8 cellular contexts compared by ENCODE assay signal in the genomic region with DNA sequence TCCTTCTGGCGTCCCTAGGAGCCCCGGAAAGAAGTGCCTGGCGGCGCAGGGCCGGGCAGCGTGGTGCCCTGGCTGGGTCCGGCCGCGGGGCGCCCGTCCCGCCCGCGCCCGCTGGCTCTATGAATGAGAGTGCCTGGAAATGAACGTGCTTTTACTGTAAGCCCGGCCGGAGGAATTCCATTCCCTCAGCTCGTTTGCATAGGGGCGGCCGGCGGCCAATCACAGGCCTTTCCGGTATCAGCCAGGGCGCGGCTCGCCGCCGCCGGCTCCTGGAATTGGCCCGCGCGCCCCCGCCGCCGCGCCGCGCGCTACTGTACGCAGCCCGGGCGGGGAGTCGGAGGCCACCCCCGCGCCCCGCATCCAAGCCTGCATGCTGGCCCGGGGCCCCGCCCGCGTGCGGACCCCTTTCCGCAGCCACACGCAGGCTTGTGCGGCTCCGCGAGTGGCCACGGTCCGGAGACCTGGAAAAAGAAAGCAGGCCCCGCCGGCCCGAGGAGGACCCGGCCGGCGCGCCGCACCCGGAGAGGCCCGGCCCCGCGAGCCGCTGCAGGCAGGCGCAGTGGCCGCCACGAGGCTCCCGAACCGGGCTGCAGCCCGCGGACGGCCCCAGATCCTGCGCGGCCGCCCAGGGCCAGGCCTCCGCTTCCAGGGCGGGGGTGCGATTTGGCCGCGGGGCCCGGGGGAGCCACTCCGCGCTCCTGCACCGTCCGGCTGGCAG.
DNase-seq lines count a peak whose midpoint lies in the region; ATAC-seq and TF ChIP-seq lines count a peak whose summit lies in the region.

No MANE protein-coding gene starts in this region.

- H3K36me3 Mint-ChIP-seq in T-helper 1 cell treated with Interleukin-12 subunit alpha and Interleukin-12 subunit beta and Interleukin-4 antibody, amounts not matched to agents 30 μg/mL and 1 μg/mL, for 36 hours (ENCODE audit: low read depth), result peaks cover 12% of the 10 kb centered on the region

- H3K9me3 Mint-ChIP-seq in T-helper 1 cell treated with Interleukin-12 subunit alpha and Interleukin-12 subunit beta and Interleukin-4 antibody, amounts not matched to agents 30 μg/mL and 1 μg/mL, for 36 hours, result no peaks in the 10 kb centered on the region

- peak; percentile 61 for TF ChIP-seq POLR2A in GM15510 (IDR thresholded peaks at IDR 0.05; ENCODE audit: borderline replicate concordance, extremely low read depth, insufficient read length)

- DNase-seq in NCI-H146 treated with DMSO at 0.1 percent for 48 hours (lab: John Stamatoyannopoulos, UW; ENCODE audit: unreplicated experiment) (peak; percentile 65), anterior cingulate cortex (lab: John Stamatoyannopoulos, UW) (peak in 48 of 58 donors; percentile 15 to 79 (median 44)), hepatic stellate cell (ENCODE audit: low spot score) (peak; percentile 96), renal cortical epithelial cell (ENCODE audit: low read depth) (peak; percentile 84)

- peak overlapping the region; percentile 97 for H3K27ac Mint-ChIP-seq in T-helper 1 cell treated with Interleukin-12 subunit alpha and Interleukin-12 subunit beta and Interleukin-4 antibody, amounts not matched to agents 30 μg/mL and 1 μg/mL, for 36 hours

- ATAC-seq in HG02884 (IDR thresholded peaks at IDR 0.05; ENCODE audit: unreplicated experiment) (peak; percentile 50), GM18870 (IDR thresholded peaks at IDR 0.05; ENCODE audit: unreplicated experiment) (no peak)

- peaks cover 33% of the 10 kb centered on the region for H3K4me1 Mint-ChIP-seq in T-helper 1 cell treated with Interleukin-12 subunit alpha and Interleukin-12 subunit beta and Interleukin-4 antibody, amounts not matched to agents 30 μg/mL and 1 μg/mL, for 36 hours (ENCODE audit: low read depth)

- peaks cover 14% of the 10 kb centered on the region for H3K27me3 Mint-ChIP-seq in T-helper 1 cell treated with Interleukin-12 subunit alpha and Interleukin-12 subunit beta and Interleukin-4 antibody, amounts not matched to agents 30 μg/mL and 1 μg/mL, for 36 hours (ENCODE audit: low read depth)

- peak overlapping the region; percentile 94 for H3K4me3 Mint-ChIP-seq in T-helper 1 cell treated with Interleukin-12 subunit alpha and Interleukin-12 subunit beta and Interleukin-4 antibody, amounts not matched to agents 30 μg/mL and 1 μg/mL, for 36 hours

Comparison
In these comparisons a context has a peak if more than half of its experiments do, and no peak if none do; other contexts are left out.
1. DNase-seq: peak in every context shown above with its lines; median percentile 96 in hepatic stellate cell; 84 in renal cortical epithelial cell; 65 in NCI-H146 treated with DMSO at 0.1 percent for 48 hours; 44 in anterior cingulate cortex.